Comparison of ENCODE assay signal across 11 cellular contexts in genomic region chr4:102683846-102684581, GRCh38.
"Had no signal": no experiment of that assay in that cellular context is flagged by ENCODE, and none has a peak within 500 bp of the region (broad histone marks: within the 10 kb centered on the region; RNA-seq: fewer than 3 reads in every experiment).

No MANE protein-coding gene starts in this region.

- H3K4me1 ChIP-seq: testis had no signal

- H3K27ac ChIP-seq: esophagus squamous epithelium, heart left ventricle, left lung, testis had no signal

- H3K9me3 ChIP-seq: esophagus squamous epithelium, left lung, testis had no signal

- DNase-seq: activated CD4-positive, alpha-beta T cell treated with anti-CD3 and anti-CD28 coated beads, Interleukin-2, amount 10 ng/mL, durations not matched to agents 7 days and 5 days; activated naive CD4-positive, alpha-beta T cell treated with anti-CD3 and anti-CD28 coated beads, Interleukin-2, amount 50 U/mL, for 16 hours; activated T-cell treated with anti-CD3 and anti-CD28 coated beads for 4 hours; esophagus squamous epithelium; heart left ventricle; left lung; stimulated activated CD4-positive, alpha-beta T cell treated with anti-CD3 and anti-CD28 coated beads, Interleukin-2, amount 100 ng/mL, for 48 hours; stimulated activated naive CD4-positive, alpha-beta T cell treated with Interleukin-2 at 50 U/mL for 16 hours; T-helper 1 cell; testis had no signal

- H3K4me3 ChIP-seq: esophagus squamous epithelium, heart left ventricle, left lung, testis had no signal

- H3K27me3 ChIP-seq: esophagus squamous epithelium, heart left ventricle, left lung, testis had no signal

- ATAC-seq: heart left ventricle, left lung, WTC11 had no signal
